In genomic region chr16:30183236-30183960, GRCh38 we compare ENCODE assay signal across 8 cellular contexts. TPM values are rescaled to one million over a fixed set of nuclear protein-coding genes. Genes with fewer than 3 reads are reported as not detected.
DNase-seq lines count a peak whose midpoint lies in the region; ATAC-seq and TF ChIP-seq lines count a peak whose summit lies in the region.

Gene CORO1A, plus strand, starts transcription at chr16:30183602. Its CDS starts 1,608 bp downstream, at chr16:30185210.

- no peaks in the 10 kb centered on the region for H3K9me3 Mint-ChIP-seq in activated naive CD4-positive, alpha-beta T cell treated with anti-CD3 and anti-CD28 coated beads, Interleukin-2, amount 50 U/mL, for 72 hours

- peaks cover 9% of the 10 kb centered on the region for H3K79me2 ChIP-seq in parathyroid adenoma

- H3K36me3 Mint-ChIP-seq in activated naive CD4-positive, alpha-beta T cell treated with anti-CD3 and anti-CD28 coated beads, Interleukin-2, amount 50 U/mL, for 72 hours, result peaks cover 36 to 38% of the 10 kb centered on the region in 2 donors

- H3K4me1 ChIP-seq in cardiac muscle cell (ENCODE audit: low read depth) (no peaks in the 10 kb centered on the region), parathyroid adenoma (peaks cover 5% of the 10 kb centered on the region), thyroid gland (peaks cover 8 to 10% of the 10 kb centered on the region in 2 donors)

- no peak within 1 kb of the TSS for H3K9ac ChIP-seq in parathyroid adenoma

- H3K27me3 ChIP-seq in cardiac muscle cell, result no peaks in the 10 kb centered on the region
- no peaks in the 10 kb centered on the region for H3K27me3 ChIP-seq in parathyroid adenoma (ENCODE audit: control insufficient read depth, insufficient read depth, low read length)
- no peaks in the 10 kb centered on the region for H3K27me3 ChIP-seq in thyroid gland

- TF ChIP-seq CTCF in LNCaP clone FGC (IDR thresholded peaks at IDR 0.05; ENCODE audit: control insufficient read depth, extremely low read depth, insufficient read depth), result no peak
- TF ChIP-seq CTCF in cardiac muscle cell (IDR thresholded peaks at IDR 0.05; ENCODE audit: low read depth, low read length), result no peak
- no peak for TF ChIP-seq CTCF in parathyroid adenoma (IDR thresholded peaks at IDR 0.05)
- no peak for TF ChIP-seq CTCF in thyroid gland (IDR thresholded peaks at IDR 0.05)

- H3K9me3 ChIP-seq in cardiac muscle cell (ENCODE audit: low read depth), result no peaks in the 10 kb centered on the region
- no peaks in the 10 kb centered on the region for H3K9me3 ChIP-seq in parathyroid adenoma (ENCODE audit: control insufficient read depth, low read length)
- no peaks in the 10 kb centered on the region for H3K9me3 ChIP-seq in thyroid gland

- intact Hi-C loops in thyroid gland (cut with DNase I), result no loop called here

- H3K4me3 ChIP-seq in LNCaP clone FGC (ENCODE audit: low read depth, low read length) (peak within 1 kb of the TSS; percentile 53), cardiac muscle cell (peak within 1 kb of the TSS; percentile 51), parathyroid adenoma (ENCODE audit: low read depth, low read length) (peak within 1 kb of the TSS; percentile 57), thyroid gland (replicated peaks in 1 of 3) (peak within 1 kb of the TSS; percentile 27 to 41 (median 35))

- H3K36me3 ChIP-seq in cardiac muscle cell (no peaks in the 10 kb centered on the region), parathyroid adenoma (ENCODE audit: control insufficient read depth, insufficient read depth, low read length) (no peaks in the 10 kb centered on the region), thyroid gland (no peaks in the 10 kb centered on the region)

- peak within 1 kb of the TSS; percentile 81 for H3K4me2 ChIP-seq in parathyroid adenoma (ENCODE audit: low read length)

- peak within 1 kb of the TSS; percentile 98 for H3K27ac Mint-ChIP-seq in activated naive CD4-positive, alpha-beta T cell treated with anti-CD3 and anti-CD28 coated beads, Interleukin-2, amount 50 U/mL, for 72 hours

- H2AFZ ChIP-seq in parathyroid adenoma, result peak within 1 kb of the TSS; percentile 97

- ATAC-seq in GM21619 (IDR thresholded peaks at IDR 0.05; ENCODE audit: unreplicated experiment), result peak; percentile 42
- peak; percentile 44 to 68 for ATAC-seq in activated naive CD4-positive, alpha-beta T cell treated with anti-CD3 and anti-CD28 coated beads, Interleukin-2, amount 50 U/mL, for 72 hours

- H3K27ac ChIP-seq in cardiac muscle cell (peak within 1 kb of the TSS; percentile 40), parathyroid adenoma (no peak within 1 kb of the TSS), thyroid gland (peak within 1 kb of the TSS; percentile 51 to 68 (median 53))

- peak in 1 of 2 donors; percentile 51 for TF ChIP-seq POLR2A in thyroid gland (IDR thresholded peaks at IDR 0.05)

- 0 to 3% methylated on average over 1 to 15 of the region's 73 CpGs for WGBS in thyroid gland, 2 donors

- peak; percentile 52 for DNase-seq in DMS153 treated with DMSO at 0.1 percent for 48 hours (lab: John Stamatoyannopoulos, UW; ENCODE audit: unreplicated experiment)
- DNase-seq in LNCaP clone FGC (ENCODE audit: low read depth), result peak; percentile 28
- DNase-seq in SKM-1 (lab: John Stamatoyannopoulos, UW; ENCODE audit: unreplicated experiment), result peak; percentile 84
- DNase-seq in activated naive CD4-positive, alpha-beta T cell treated with anti-CD3 and anti-CD28 coated beads, Interleukin-2, amount 50 U/mL, for 72 hours (ENCODE audit: low spot score in 2 of 2), result peak; percentile 89
- DNase-seq in cardiac muscle cell (ENCODE audit: low read depth in 1 of 2, low spot score in 1 of 2), result peak; percentile 78 to 86
- DNase-seq in thyroid gland, result peak; percentile 75 to 82

RNA-seq across cellular contexts. Expression of gene CORO1A, which starts in this region (rescaled TPM):
- 1,000 to 10,000 TPM in 1 of 2 donors, 100 to 1,000 TPM in 1; 672 to 1,124 TPM for total RNA-seq in activated naive CD4-positive, alpha-beta T cell treated with anti-CD3 and anti-CD28 coated beads, Interleukin-2, amount 50 U/mL, for 72 hours
- total RNA-seq in cardiac muscle cell (0.92 and 3.2 TPM in 2 replicates), thyroid gland (10 to 100 TPM in 3 of 4 donors, 1 to 10 TPM in 1; 7.3 to 14.8 (median 11.2) TPM)
- 2.0 and 3.4 TPM in 2 replicates for polyA plus RNA-seq in cardiac muscle cell

Comparison
In these comparisons a context has a peak if more than half of its experiments do, and no peak if none do; other contexts are left out.
1. RNA of gene CORO1A (total RNA-seq): 672 to 1,124 TPM in activated naive CD4-positive, alpha-beta T cell treated with anti-CD3 and anti-CD28 coated beads, Interleukin-2, amount 50 U/mL, for 72 hours; 7.3 to 14.8 TPM in thyroid gland and 0.92 to 3.2 TPM in cardiac muscle cell; every median in the first group is over 10 times any median in the second.
2. DNase-seq: peak in every context shown above with its lines; median percentile 89 in activated naive CD4-positive, alpha-beta T cell treated with anti-CD3 and anti-CD28 coated beads, Interleukin-2, amount 50 U/mL, for 72 hours; 84 in SKM-1; 82 in cardiac muscle cell; 78 in thyroid gland; 52 in DMS153 treated with DMSO at 0.1 percent for 48 hours; 28 in LNCaP clone FGC.
3. Peak in every context shown above with its lines, with median percentiles within 50 percentile points of each other: H3K4me3 ChIP-seq.